ENCODE assay signal across 8 cellular contexts in the genomic region with DNA sequence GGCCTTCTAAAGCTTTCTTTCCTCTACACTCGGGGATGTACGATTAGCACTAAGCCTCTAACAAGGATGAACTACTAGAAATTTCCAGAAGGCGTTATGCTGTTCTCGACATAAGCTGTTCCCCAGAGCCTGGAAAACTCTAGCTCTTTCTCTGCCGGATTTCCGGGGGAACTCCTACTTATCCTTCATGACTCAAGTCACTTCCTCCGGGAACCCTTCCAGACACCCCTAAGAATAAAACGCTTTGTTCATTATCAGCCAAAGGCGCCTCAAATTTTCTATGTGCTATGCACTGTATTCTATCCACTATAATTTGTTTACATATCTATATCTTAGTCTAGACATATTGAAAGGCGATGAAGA. TPM values are rescaled to one million over a fixed set of nuclear protein-coding genes. Genes with fewer than 3 reads are reported as not detected.
DNase-seq lines count a peak whose midpoint lies in the region; ATAC-seq and TF ChIP-seq lines count a peak whose summit lies in the region.

No MANE protein-coding gene starts in this region.

- TF ChIP-seq POLR2A in stomach (IDR thresholded peaks at IDR 0.05), result no peak

- no peak for TF ChIP-seq CTCF in liver (IDR thresholded peaks at IDR 0.05; ENCODE audit: low read depth, low read length, missing input control)
- no peak for TF ChIP-seq CTCF in stomach (IDR thresholded peaks at IDR 0.05)

- H3K4me3 ChIP-seq in liver (ENCODE audit: low read depth in 1 of 3, low read length in 3 of 3) (peak overlapping the region; percentile 72 to 98 (median 93)), stomach (peak overlapping the region; percentile 61 to 83 (median 70))

- DNase-seq in activated T-cell treated with anti-CD3 and anti-CD28 coated beads for 24 hours (ENCODE audit: low read depth) (peak; percentile 28), SK-N-DZ (ENCODE audit: low spot score) (peak; percentile 39), dermis blood vessel endothelial cell (peak; percentile 85), stomach (peak; percentile 47)
- no peak for DNase-seq in activated T-cell treated with anti-CD3 and anti-CD28 coated beads, Interleukin-2, amount 50 U/mL, for 48 hours

- H3K36me3 ChIP-seq in liver (ENCODE audit: control insufficient read depth in 4 of 4, insufficient read depth in 3 of 4, low read depth in 1 of 4, low read length in 3 of 4) (no peaks in the 10 kb centered on the region), stomach (no peaks in the 10 kb centered on the region)

- intact Hi-C loops in stomach (cut with DNase I; ENCODE audit: low total_unique reads), result no loop called here

- no peak for TF ChIP-seq RAD21 in liver (IDR thresholded peaks at IDR 0.05)

- H3K27me3 ChIP-seq in liver (ENCODE audit: control insufficient read depth in 4 of 4, insufficient read depth in 4 of 4, low read length in 3 of 4) (no peaks in the 10 kb centered on the region), stomach (no peaks in the 10 kb centered on the region)

- H3K4me1 ChIP-seq in liver (ENCODE audit: control insufficient read depth in 4 of 4, insufficient read depth in 4 of 4, low read length in 3 of 4), result peaks cover 0 to 20% (median 10%) of the 10 kb centered on the region in 4 donors
- peaks cover 35 to 79% (median 68%) of the 10 kb centered on the region in 4 donors for H3K4me1 ChIP-seq in stomach

- ATAC-seq in GM18867 (IDR thresholded peaks at IDR 0.05; ENCODE audit: unreplicated experiment), result no peak
- ATAC-seq in activated CD4-positive, CD25-positive, alpha-beta regulatory T cell treated with anti-CD3 and anti-CD28 coated beads, Interleukin-2, amount 50 U/mL, for 24 hours, result no peak

- H3K9me3 ChIP-seq in liver (ENCODE audit: control insufficient read depth in 4 of 4, low read length in 3 of 4), result no peaks in the 10 kb centered on the region
- no peaks in the 10 kb centered on the region for H3K9me3 ChIP-seq in stomach

- H3K27ac ChIP-seq in liver (ENCODE audit: low read depth in 1 of 2, low read length in 2 of 2) (peak overlapping the region; percentile 86 to 95), stomach (peak overlapping the region; percentile 89 to 97 (median 94))

- no peak for TF ChIP-seq EP300 in stomach (IDR thresholded peaks at IDR 0.05)

- H3K9ac ChIP-seq in liver (ENCODE audit: low read depth in 1 of 2, low read length in 2 of 2), result peak overlapping the region; percentile 44 to 85

- WGBS in liver, result 3% methylated on average over 10 of the region's 10 CpGs
- 3 to 9% (median 4%) methylated on average over 10 of the region's 10 CpGs for WGBS in stomach, 5 donors

TF ChIP-seq in liver, 16 proteins besides CTCF, POLR2A, EP300 and RAD21:
- TF ChIP-seq YY1 (IDR thresholded peaks at IDR 0.05) (peak; percentile 92), NR2F2 (IDR thresholded peaks at IDR 0.05) (peak; percentile 17), GABPA (IDR thresholded peaks at IDR 0.05 in 1 of 2, conservative IDR thresholded peaks at IDR 0.05 in 1 of 2) (peak in 1 of 2 donors; percentile 58), RXRA (IDR thresholded peaks at IDR 0.05) (no peak), JUND (IDR thresholded peaks at IDR 0.05) (no peak)
- TF ChIP-seq, protein P1, sequence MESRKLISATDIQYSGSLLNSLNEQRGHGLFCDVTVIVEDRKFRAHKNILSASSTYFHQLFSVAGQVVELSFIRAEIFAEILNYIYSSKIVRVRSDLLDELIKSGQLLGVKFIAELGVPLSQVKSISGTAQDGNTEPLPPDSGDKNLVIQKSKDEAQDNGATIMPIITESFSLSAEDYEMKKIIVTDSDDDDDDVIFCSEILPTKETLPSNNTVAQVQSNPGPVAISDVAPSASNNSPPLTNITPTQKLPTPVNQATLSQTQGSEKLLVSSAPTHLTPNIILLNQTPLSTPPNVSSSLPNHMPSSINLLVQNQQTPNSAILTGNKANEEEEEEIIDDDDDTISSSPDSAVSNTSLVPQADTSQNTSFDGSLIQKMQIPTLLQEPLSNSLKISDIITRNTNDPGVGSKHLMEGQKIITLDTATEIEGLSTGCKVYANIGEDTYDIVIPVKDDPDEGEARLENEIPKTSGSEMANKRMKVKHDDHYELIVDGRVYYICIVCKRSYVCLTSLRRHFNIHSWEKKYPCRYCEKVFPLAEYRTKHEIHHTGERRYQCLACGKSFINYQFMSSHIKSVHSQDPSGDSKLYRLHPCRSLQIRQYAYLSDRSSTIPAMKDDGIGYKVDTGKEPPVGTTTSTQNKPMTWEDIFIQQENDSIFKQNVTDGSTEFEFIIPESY (IDR thresholded peaks at IDR 0.05), result peak; percentile 11

RNA-seq across cellular contexts. Expression of a gene that starts 0.5 kb away (rescaled TPM):
- 33.6 and 37.7 TPM in 2 replicates for polyA plus RNA-seq in SK-N-DZ (2014; cell fraction: cytosol; rRNA removed)
- 34.8 and 35.9 TPM in 2 replicates for polyA plus RNA-seq in SK-N-DZ (2014; cell fraction: nucleus; rRNA removed)
- total RNA-seq in dermis blood vessel endothelial cell (181 and 203 TPM in 2 replicates), liver (10 to 100 TPM; 31.3 to 42.9 TPM), stomach (10 to 100 TPM; 10.1 to 83.9 (median 61.3) TPM)
- polyA plus RNA-seq in liver (10 to 100 TPM; 16.0 to 19.3 TPM), stomach (10 to 100 TPM; 31.6 to 53.3 (median 47.8) TPM)

RNA-seq across cellular contexts. Expression of a gene that starts 4.0 kb away (rescaled TPM):
- polyA plus RNA-seq in SK-N-DZ (2014; cell fraction: cytosol; rRNA removed), result 15.0 and 16.7 TPM in 2 replicates
- polyA plus RNA-seq in SK-N-DZ (2014; cell fraction: nucleus; rRNA removed), result 6.4 and 7.6 TPM in 2 replicates
- total RNA-seq in dermis blood vessel endothelial cell (46.3 and 58.3 TPM in 2 replicates), liver (10 to 100 TPM; 21.0 to 25.4 TPM), stomach (100 to 1,000 TPM in 1 of 5 donors, 10 to 100 TPM in 4; 40.3 to 238 (median 64.1) TPM)
- polyA plus RNA-seq in liver (10 to 100 TPM in 1 of 2 donors, 1 to 10 TPM in 1; 7.5 to 19.9 TPM), stomach (10 to 100 TPM in 2 of 3 donors, 1 to 10 TPM in 1; 4.5 to 13.4 (median 11.0) TPM)

RNA-seq across cellular contexts. Expression of a gene that starts 53.6 kb away (rescaled TPM):
- polyA plus RNA-seq in SK-N-DZ (2014; cell fraction: cytosol; rRNA removed), result 17.1 and 26.6 TPM in 2 replicates
- 10.2 and 10.6 TPM in 2 replicates for polyA plus RNA-seq in SK-N-DZ (2014; cell fraction: nucleus; rRNA removed)
- total RNA-seq in dermis blood vessel endothelial cell (32.8 and 36.3 TPM in 2 replicates), liver (10 to 100 TPM in 1 of 2 donors, 1 to 10 TPM in 1; 7.4 to 14.1 TPM), stomach (10 to 100 TPM in 4 of 5 donors, 1 to 10 TPM in 1; 7.5 to 67.9 (median 31.2) TPM)
- polyA plus RNA-seq in liver (1 to 10 TPM; 2.7 to 3.2 TPM), stomach (1 to 10 TPM; 4.7 to 8.2 (median 5.6) TPM)

RNA-seq across cellular contexts. Expression of a gene that starts 53.7 kb away (rescaled TPM):
- polyA plus RNA-seq in SK-N-DZ (2014; cell fraction: cytosol; rRNA removed), result 76.8 and 142 TPM in 2 replicates
- polyA plus RNA-seq in SK-N-DZ (2014; cell fraction: nucleus; rRNA removed), result 31.8 and 39.3 TPM in 2 replicates
- total RNA-seq in dermis blood vessel endothelial cell, result 32.0 and 52.4 TPM in 2 replicates
- total RNA-seq in liver, result 10 to 100 TPM in 1 of 2 donors, 1 to 10 TPM in 1; 6.9 to 23.2 TPM
- polyA plus RNA-seq in liver, result 1 to 10 TPM; 4.1 to 6.2 TPM
- 10 to 100 TPM in 2 of 5 donors, 1 to 10 TPM in 3; 4.9 to 22.0 (median 8.4) TPM for total RNA-seq in stomach
- polyA plus RNA-seq in stomach, result 10 to 100 TPM in 2 of 3 donors, 1 to 10 TPM in 1; 6.3 to 15.9 (median 11.6) TPM

Comparison
In these comparisons a context has a peak if more than half of its experiments do, and no peak if none do; other contexts are left out.
1. DNase-seq: peak in activated T-cell treated with anti-CD3 and anti-CD28 coated beads for 24 hours (single experiment), SK-N-DZ (single experiment), dermis blood vessel endothelial cell (single experiment) and stomach (single experiment); none in activated T-cell treated with anti-CD3 and anti-CD28 coated beads, Interleukin-2, amount 50 U/mL, for 48 hours (0 of 2).